ENCODE assay signal across 10 cellular contexts in the genomic region with DNA sequence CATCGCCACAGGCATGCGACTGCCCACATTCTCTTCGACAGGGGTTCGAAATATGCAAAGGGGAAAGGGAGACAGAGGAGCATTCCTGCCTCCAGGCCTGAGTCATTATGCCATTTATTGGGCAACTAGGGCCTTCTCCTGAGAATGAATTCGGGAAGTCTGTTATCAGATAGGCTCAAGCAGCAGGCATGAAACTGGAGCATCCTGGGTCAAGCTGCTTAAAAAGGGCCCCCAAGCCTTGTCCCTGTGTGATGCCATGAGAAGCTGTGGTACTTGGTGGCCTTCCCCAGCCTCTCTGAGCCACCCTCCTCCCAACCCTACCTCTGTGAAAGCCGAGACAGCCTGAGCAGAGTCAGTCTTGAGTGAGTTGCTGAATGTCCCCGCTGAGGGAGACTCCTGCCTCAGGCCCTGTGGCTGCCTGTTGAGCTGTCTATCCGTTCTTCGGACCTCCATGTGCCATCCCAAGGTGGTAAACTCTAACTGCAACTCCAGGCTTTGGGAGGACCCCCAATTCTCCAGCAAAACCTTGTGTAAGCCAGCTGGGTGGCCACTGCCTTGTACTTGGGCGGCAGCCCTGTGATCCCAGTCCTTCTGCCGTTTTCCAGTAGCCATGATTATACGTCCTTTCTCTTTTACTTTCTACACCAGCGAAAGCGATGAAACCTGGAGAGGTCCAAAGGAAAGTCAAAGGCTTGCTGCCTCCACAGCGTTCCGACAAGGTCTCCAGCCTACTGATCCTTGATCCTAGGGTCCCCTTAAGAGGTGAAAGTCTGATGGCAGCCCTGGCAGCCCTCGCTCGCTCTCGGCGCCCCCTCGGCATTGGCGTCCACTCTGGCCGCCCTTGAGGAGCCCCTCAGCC. TPM values are rescaled to one million over a fixed set of nuclear protein-coding genes. Genes with fewer than 3 reads are reported as not detected.
DNase-seq lines count a peak whose midpoint lies in the region; ATAC-seq lines count a peak whose summit lies in the region.
"Had no signal": no experiment of that assay in that cellular context is flagged by ENCODE, and none has a peak within 500 bp of the region (broad histone marks: within the 10 kb centered on the region; RNA-seq: fewer than 3 reads in every experiment).

No MANE protein-coding gene starts in this region.

- H3K36me3 Mint-ChIP-seq in activated T-cell treated with anti-CD3 and anti-CD28 coated beads, Interleukin-2, amount 50 U/mL, for 24 hours (ENCODE audit: low read depth): peaks cover 28% of the 10 kb centered on the region
- no peaks in the 10 kb centered on the region for H3K36me3 Mint-ChIP-seq in activated T-cell treated with anti-CD3 and anti-CD28 coated beads, Interleukin-2, amount 50 U/mL, for 4 hours (ENCODE audit: insufficient read depth)
- peaks cover 1% of the 10 kb centered on the region for H3K36me3 Mint-ChIP-seq in activated T-helper 1 cell treated with anti-CD3 and anti-CD28 coated beads, Interleukin-12 subunit alpha, Interleukin-12 subunit beta, Interleukin-2, Interleukin-4 antibody, amounts not matched to agents 30 ng/mL and 10 ng/mL and 1 ng/mL, durations not matched to agents 14 hours and 24 hours and 36 hours (ENCODE audit: low read depth)
- H3K36me3 Mint-ChIP-seq in immature natural killer cell: no peaks in the 10 kb centered on the region

- intact Hi-C loops in activated T-helper 1 cell treated with anti-CD3 and anti-CD28 coated beads, Interleukin-12 subunit alpha, Interleukin-12 subunit beta, Interleukin-2, Interleukin-4 antibody, amounts not matched to agents 30 ng/mL and 10 ng/mL and 1 ng/mL, durations not matched to agents 14 hours and 24 hours and 36 hours (cut with micrococcal nuclease): no loop called here

- H3K9me3 Mint-ChIP-seq in activated T-cell treated with anti-CD3 and anti-CD28 coated beads, Interleukin-2, amount 50 U/mL, for 24 hours: no peaks in the 10 kb centered on the region
- H3K9me3 Mint-ChIP-seq in activated T-cell treated with anti-CD3 and anti-CD28 coated beads, Interleukin-2, amount 50 U/mL, for 4 hours: no peaks in the 10 kb centered on the region
- no peaks in the 10 kb centered on the region for H3K9me3 Mint-ChIP-seq in activated T-helper 1 cell treated with anti-CD3 and anti-CD28 coated beads, Interleukin-12 subunit alpha, Interleukin-12 subunit beta, Interleukin-2, Interleukin-4 antibody, amounts not matched to agents 30 ng/mL and 10 ng/mL and 1 ng/mL, durations not matched to agents 14 hours and 24 hours and 36 hours
- H3K9me3 Mint-ChIP-seq in immature natural killer cell: no peaks in the 10 kb centered on the region

- H3K36me3 ChIP-seq in stomach smooth muscle (ENCODE audit: control insufficient read depth in 2 of 2, insufficient read depth in 2 of 2, low read length in 2 of 2): no peaks in the 10 kb centered on the region

- ATAC-seq in activated T-cell treated with anti-CD3 and anti-CD28 coated beads, Interleukin-2, amount 50 U/mL, for 4 hours: no peak

- peak overlapping the region; percentile 93 for H3K27ac Mint-ChIP-seq in activated T-cell treated with anti-CD3 and anti-CD28 coated beads, Interleukin-2, amount 50 U/mL, for 24 hours
- H3K27ac Mint-ChIP-seq in activated T-helper 1 cell treated with anti-CD3 and anti-CD28 coated beads, Interleukin-12 subunit alpha, Interleukin-12 subunit beta, Interleukin-2, Interleukin-4 antibody, amounts not matched to agents 30 ng/mL and 10 ng/mL and 1 ng/mL, durations not matched to agents 14 hours and 24 hours and 36 hours: peak overlapping the region; percentile 97
- H3K27ac Mint-ChIP-seq in immature natural killer cell: peak overlapping the region; percentile 34 to 93 (median 91)

- H3K9ac ChIP-seq in stomach smooth muscle (ENCODE audit: low read length in 2 of 2): peak overlapping the region in 1 of 2 donors; percentile 62

- no peaks in the 10 kb centered on the region for H3K9me3 ChIP-seq in stomach smooth muscle (ENCODE audit: control insufficient read depth in 2 of 2, low read length in 2 of 2)

- H3K27me3 ChIP-seq in stomach smooth muscle (ENCODE audit: control insufficient read depth in 1 of 2, insufficient read depth in 2 of 2, low read length in 2 of 2): no peaks in the 10 kb centered on the region

- H3K27me3 Mint-ChIP-seq in activated T-cell treated with anti-CD3 and anti-CD28 coated beads, Interleukin-2, amount 50 U/mL, for 24 hours: no peaks in the 10 kb centered on the region
- H3K27me3 Mint-ChIP-seq in activated T-cell treated with anti-CD3 and anti-CD28 coated beads, Interleukin-2, amount 50 U/mL, for 4 hours (ENCODE audit: low read depth): no peaks in the 10 kb centered on the region
- no peaks in the 10 kb centered on the region for H3K27me3 Mint-ChIP-seq in activated T-helper 1 cell treated with anti-CD3 and anti-CD28 coated beads, Interleukin-12 subunit alpha, Interleukin-12 subunit beta, Interleukin-2, Interleukin-4 antibody, amounts not matched to agents 30 ng/mL and 10 ng/mL and 1 ng/mL, durations not matched to agents 14 hours and 24 hours and 36 hours (ENCODE audit: insufficient read depth)
- peaks cover 1 to 22% (median 16%) of the 10 kb centered on the region in 3 donors for H3K27me3 Mint-ChIP-seq in immature natural killer cell (ENCODE audit: low read depth in 3 of 3)

- peak; percentile 67 for DNase-seq in activated T-cell treated with anti-CD3 and anti-CD28 coated beads, Interleukin-2, amount 50 U/mL, for 24 hours
- DNase-seq in activated T-cell treated with anti-CD3 and anti-CD28 coated beads, Interleukin-2, amount 50 U/mL, for 4 hours: no peak
- no peak for DNase-seq in activated T-helper 1 cell treated with anti-CD3 and anti-CD28 coated beads, Interleukin-12 subunit alpha, Interleukin-12 subunit beta, Interleukin-2, Interleukin-4 antibody, amounts not matched to agents 30 ng/mL and 10 ng/mL and 1 ng/mL, durations not matched to agents 14 hours and 24 hours and 36 hours (ENCODE audit: low spot score)
- DNase-seq in immature natural killer cell: peak in 2 of 3 donors; percentile 36 to 42
- no peak for DNase-seq in LoVo (ENCODE audit: low spot score)
- DNase-seq in DMS153 (lab: John Stamatoyannopoulos, UW): no peak
- DNase-seq in NCI-H1417 treated with DMSO at 0.1 percent for 48 hours (lab: John Stamatoyannopoulos, UW): no peak
- DNase-seq: NCI-H748 treated with DMSO at 0.1 percent for 48 hours; stimulated activated CD4-positive, alpha-beta T cell treated with anti-CD3 and anti-CD28 coated beads, Interleukin-4, amount 100 ng/mL, for 1 hour had no signal

- H3K4me3 Mint-ChIP-seq in activated T-cell treated with anti-CD3 and anti-CD28 coated beads, Interleukin-2, amount 50 U/mL, for 24 hours: peak overlapping the region; percentile 86
- H3K4me3 Mint-ChIP-seq in activated T-cell treated with anti-CD3 and anti-CD28 coated beads, Interleukin-2, amount 50 U/mL, for 4 hours: no peak overlapping the region
- H3K4me3 Mint-ChIP-seq in activated T-helper 1 cell treated with anti-CD3 and anti-CD28 coated beads, Interleukin-12 subunit alpha, Interleukin-12 subunit beta, Interleukin-2, Interleukin-4 antibody, amounts not matched to agents 30 ng/mL and 10 ng/mL and 1 ng/mL, durations not matched to agents 14 hours and 24 hours and 36 hours: peak overlapping the region; percentile 54
- peak overlapping the region; percentile 28 to 93 (median 88) for H3K4me3 Mint-ChIP-seq in immature natural killer cell

- peak overlapping the region in 1 of 2 donors; percentile 78 for H3K4me3 ChIP-seq in stomach smooth muscle (ENCODE audit: low read length in 2 of 2)

- peak overlapping the region; percentile 69 for H3K27ac ChIP-seq in stomach smooth muscle (ENCODE audit: low read length)

- H3K4me1 Mint-ChIP-seq in activated T-cell treated with anti-CD3 and anti-CD28 coated beads, Interleukin-2, amount 50 U/mL, for 24 hours (ENCODE audit: low read depth): peaks cover 50% of the 10 kb centered on the region
- peaks cover 43% of the 10 kb centered on the region for H3K4me1 Mint-ChIP-seq in activated T-cell treated with anti-CD3 and anti-CD28 coated beads, Interleukin-2, amount 50 U/mL, for 4 hours (ENCODE audit: low read depth)
- H3K4me1 Mint-ChIP-seq in activated T-helper 1 cell treated with anti-CD3 and anti-CD28 coated beads, Interleukin-12 subunit alpha, Interleukin-12 subunit beta, Interleukin-2, Interleukin-4 antibody, amounts not matched to agents 30 ng/mL and 10 ng/mL and 1 ng/mL, durations not matched to agents 14 hours and 24 hours and 36 hours (ENCODE audit: low read depth): peaks cover 41% of the 10 kb centered on the region
- H3K4me1 Mint-ChIP-seq in immature natural killer cell: peaks cover 49 to 53% of the 10 kb centered on the region in 2 donors

- H3K4me1 ChIP-seq in stomach smooth muscle (ENCODE audit: control insufficient read depth, insufficient read depth, low read length): peaks cover 34% of the 10 kb centered on the region

RNA-seq across cellular contexts. Expression of a gene that starts 37.7 kb away (rescaled TPM):
- total RNA-seq in activated T-cell treated with anti-CD3 and anti-CD28 coated beads, Interleukin-2, amount 50 U/mL, for 4 hours: 10 to 100 TPM; 23.8 to 29.5 (median 26.7) TPM
- total RNA-seq in activated T-helper 1 cell treated with anti-CD3 and anti-CD28 coated beads, Interleukin-12 subunit alpha, Interleukin-12 subunit beta, Interleukin-2, Interleukin-4 antibody, amounts not matched to agents 30 ng/mL and 10 ng/mL and 1 ng/mL, durations not matched to agents 14 hours and 24 hours and 36 hours: 29.3 and 36.7 TPM in 2 replicates
- 10 to 100 TPM; 45.8 to 49.8 (median 47.4) TPM for polyA plus RNA-seq in immature natural killer cell

Comparison
In these comparisons a context has a peak if more than half of its experiments do, and no peak if none do; other contexts are left out.
1. DNase-seq: peak in activated T-cell treated with anti-CD3 and anti-CD28 coated beads, Interleukin-2, amount 50 U/mL, for 24 hours (single experiment) and immature natural killer cell (2 of 3); none in activated T-cell treated with anti-CD3 and anti-CD28 coated beads, Interleukin-2, amount 50 U/mL, for 4 hours (single experiment), activated T-helper 1 cell treated with anti-CD3 and anti-CD28 coated beads, Interleukin-12 subunit alpha, Interleukin-12 subunit beta, Interleukin-2, Interleukin-4 antibody, amounts not matched to agents 30 ng/mL and 10 ng/mL and 1 ng/mL, durations not matched to agents 14 hours and 24 hours and 36 hours (single experiment), LoVo (single experiment), DMS153 (single experiment) and NCI-H1417 treated with DMSO at 0.1 percent for 48 hours (single experiment).
2. Peak in every context shown above with its lines, with median percentiles within 50 percentile points of each other: H3K27ac Mint-ChIP-seq.